ENCODE assay signal across 11 cellular contexts in the genomic region with DNA sequence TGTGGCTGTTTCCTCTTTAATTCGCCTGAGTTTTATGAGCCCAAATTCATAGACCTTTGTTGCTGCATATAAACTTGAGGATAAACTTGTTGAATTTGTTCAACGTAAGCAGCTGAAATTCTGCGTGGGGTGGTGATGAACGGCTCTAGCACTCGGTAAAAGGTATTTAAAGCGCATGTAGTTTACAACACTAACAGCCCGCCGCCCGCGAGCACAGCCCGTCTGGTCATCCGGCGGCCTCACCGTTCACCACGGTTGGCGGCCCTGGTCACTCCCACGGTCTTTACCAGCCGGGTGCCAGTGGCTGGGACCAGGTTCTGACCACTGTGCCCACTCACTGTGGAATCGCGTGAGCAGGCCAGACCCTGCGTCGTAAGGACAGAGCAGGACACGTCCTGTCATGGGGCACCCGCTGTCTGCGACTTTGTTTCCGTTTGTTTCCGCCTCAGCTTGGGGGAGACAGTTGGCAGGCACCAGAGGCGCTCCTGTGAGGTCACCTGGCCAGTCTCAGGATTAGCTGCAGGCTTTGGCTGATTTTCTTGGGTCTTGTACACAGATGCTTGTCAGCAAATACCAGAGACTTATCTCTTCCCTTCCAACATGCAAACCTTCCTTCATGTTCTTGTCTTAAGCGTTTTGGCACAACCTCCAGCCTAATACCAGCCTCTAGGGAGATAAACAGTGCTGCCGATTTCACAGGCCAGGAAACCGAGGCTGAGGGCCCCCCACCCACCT. TPM values are rescaled to one million over a fixed set of nuclear protein-coding genes. Genes with fewer than 3 reads are reported as not detected.
DNase-seq lines count a peak whose midpoint lies in the region; ATAC-seq and TF ChIP-seq lines count a peak whose summit lies in the region.
"Had no signal": no experiment of that assay in that cellular context is flagged by ENCODE, and none has a peak within 500 bp of the region (broad histone marks: within the 10 kb centered on the region; RNA-seq: fewer than 3 reads in every experiment).

No MANE protein-coding gene starts in this region.

- H3K9me3 ChIP-seq in sigmoid colon: no peaks in the 10 kb centered on the region

- H3K36me3 Mint-ChIP-seq in GM23338 (ENCODE audit: low read depth) (peaks cover 7% of the 10 kb centered on the region), brain (peaks cover 8% of the 10 kb centered on the region), HFFc6 (ENCODE audit: low read depth) (peaks cover 7% of the 10 kb centered on the region; the same call in 1 of the 2 replicates)

- 69 to 79% methylated on average over 31 of the region's 31 CpGs for WGBS in sigmoid colon, 2 donors

- TF ChIP-seq EP300 in sigmoid colon (IDR thresholded peaks at IDR 0.05): no peak

- H3K27me3 Mint-ChIP-seq in GM23338 (ENCODE audit: insufficient read depth, low read depth, poor library complexity) (peaks cover 6% of the 10 kb centered on the region), brain (no peaks in the 10 kb centered on the region), HFFc6 (ENCODE audit: insufficient read depth) (peaks cover 5% of the 10 kb centered on the region; the same call in 1 of the 2 replicates)
- H3K27me3 Mint-ChIP-seq: activated CD4-positive, alpha-beta T cell treated with anti-CD3 and anti-CD28 coated beads, Interleukin-2, amount 10 ng/mL, durations not matched to agents 7 days and 5 days; CD8-positive, alpha-beta memory T cell had no signal

- no peak overlapping the region for H3K4me3 Mint-ChIP-seq in GM23338
- no peak overlapping the region for H3K4me3 Mint-ChIP-seq in brain
- H3K4me3 Mint-ChIP-seq in HFFc6: no peak overlapping the region
- H3K4me3 Mint-ChIP-seq: activated CD4-positive, alpha-beta T cell treated with anti-CD3 and anti-CD28 coated beads, Interleukin-2, amount 10 ng/mL, durations not matched to agents 7 days and 5 days had no signal

- no peaks in the 10 kb centered on the region for H3K9me3 Mint-ChIP-seq in GM23338
- no peaks in the 10 kb centered on the region for H3K9me3 Mint-ChIP-seq in brain
- no peaks in the 10 kb centered on the region for H3K9me3 Mint-ChIP-seq in HFFc6
- H3K9me3 Mint-ChIP-seq: activated CD4-positive, alpha-beta T cell treated with anti-CD3 and anti-CD28 coated beads, Interleukin-2, amount 10 ng/mL, durations not matched to agents 7 days and 5 days; CD8-positive, alpha-beta memory T cell had no signal

- intact Hi-C loops in sigmoid colon (cut with DNase I): no loop called here

- H3K27ac ChIP-seq in GM23338 (ENCODE audit: low read depth): no peak overlapping the region
- peak overlapping the region; percentile 68 to 79 (median 74) for H3K27ac ChIP-seq in sigmoid colon

- H3K4me3 ChIP-seq in GM23338: no peak overlapping the region
- H3K4me3 ChIP-seq in sigmoid colon: no peak overlapping the region

- no peak for TF ChIP-seq POLR2A in sigmoid colon (IDR thresholded peaks at IDR 0.05)

- H3K27ac Mint-ChIP-seq in GM23338 (no peak overlapping the region), brain (peak overlapping the region; percentile 11 to 91 (median 58)), HFFc6 (no peak overlapping the region)

- H3K4me1 Mint-ChIP-seq in GM23338 (no peaks in the 10 kb centered on the region; the same call in 2 of the 3 replicates), brain (peaks cover 27% of the 10 kb centered on the region), HFFc6 (ENCODE audit: low read depth) (peaks cover 14% of the 10 kb centered on the region; the same call in 1 of the 2 replicates)

- H3K79me2 ChIP-seq in GM23338 (replicated peaks; ENCODE audit: insufficient read depth): no peaks in the 10 kb centered on the region

- H3F3A ChIP-seq in GM23338 (replicated peaks; ENCODE audit: low read depth): no peaks in the 10 kb centered on the region

- H3K4me1 ChIP-seq in GM23338 (ENCODE audit: insufficient read depth) (no peaks in the 10 kb centered on the region), sigmoid colon (peaks cover 0 to 67% (median 61%) of the 10 kb centered on the region in 4 donors)

- DNase-seq in GM23338 (ENCODE audit: low spot score) (peak; percentile 1), iris pigment epithelial cell (ENCODE audit: low read depth) (peak; percentile 61), sigmoid colon (peak; percentile 73), NCI-H2171 (lab: John Stamatoyannopoulos, UW) (no peak), SKM-1 (lab: John Stamatoyannopoulos, UW; ENCODE audit: unreplicated experiment) (no peak), HFFc6 (no peak), SK-N-DZ (ENCODE audit: low spot score) (no peak)
- DNase-seq: activated CD4-positive, alpha-beta T cell treated with anti-CD3 and anti-CD28 coated beads, Interleukin-2, amount 10 ng/mL, durations not matched to agents 7 days and 5 days; NCI-H1436 had no signal

- H3K36me3 ChIP-seq in GM23338 (ENCODE audit: insufficient read depth) (no peaks in the 10 kb centered on the region), sigmoid colon (peaks cover 12 to 21% (median 17%) of the 10 kb centered on the region in 4 donors)

- H4K20me1 ChIP-seq in GM23338 (replicated peaks; ENCODE audit: insufficient read depth): 0 out of 2 replicates have a peak, but pooled peaks cover 5% of the 10 kb centered on the region

- no peak overlapping the region for H3K4me2 ChIP-seq in GM23338

- no peaks in the 10 kb centered on the region for H3K9me2 ChIP-seq in GM23338 (ENCODE audit: insufficient read depth)

- no peak for ATAC-seq in GM23338

- H3K27me3 ChIP-seq in GM23338 (ENCODE audit: insufficient read depth) (no peaks in the 10 kb centered on the region), sigmoid colon (no peaks in the 10 kb centered on the region)

- TF ChIP-seq CTCF in GM23338 (conservative IDR thresholded peaks at IDR 0.05; ENCODE audit: low read depth in 2 of 2) (no peak), brain (conservative IDR thresholded peaks at IDR 0.05) (no peak), sigmoid colon (IDR thresholded peaks at IDR 0.05) (no peak), HFFc6 (IDR thresholded peaks at IDR 0.05) (no peak)

- no peak overlapping the region for H2AFZ ChIP-seq in GM23338

TF ChIP-seq in GM23338, 12 proteins besides CTCF, POLR2A, EP300 and RAD21 (continues in another document):
- TF ChIP-seq ZNF331 (CRISPR knock-in tag; IDR thresholded peaks at IDR 0.05; ENCODE audit: low read depth): no peak
- TF ChIP-seq STAT1 (IDR thresholded peaks at IDR 0.05; ENCODE audit: unreplicated experiment): no peak
- TF ChIP-seq, protein P1, sequence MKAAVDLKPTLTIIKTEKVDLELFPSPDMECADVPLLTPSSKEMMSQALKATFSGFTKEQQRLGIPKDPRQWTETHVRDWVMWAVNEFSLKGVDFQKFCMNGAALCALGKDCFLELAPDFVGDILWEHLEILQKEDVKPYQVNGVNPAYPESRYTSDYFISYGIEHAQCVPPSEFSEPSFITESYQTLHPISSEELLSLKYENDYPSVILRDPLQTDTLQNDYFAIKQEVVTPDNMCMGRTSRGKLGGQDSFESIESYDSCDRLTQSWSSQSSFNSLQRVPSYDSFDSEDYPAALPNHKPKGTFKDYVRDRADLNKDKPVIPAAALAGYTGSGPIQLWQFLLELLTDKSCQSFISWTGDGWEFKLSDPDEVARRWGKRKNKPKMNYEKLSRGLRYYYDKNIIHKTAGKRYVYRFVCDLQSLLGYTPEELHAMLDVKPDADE (IDR thresholded peaks at IDR 0.05): no peak
- TF ChIP-seq NANOG (IDR thresholded peaks at IDR 0.05; ENCODE audit: borderline replicate concordance): no peak
- no peak for TF ChIP-seq POLR2AphosphoS5 (IDR thresholded peaks at IDR 0.05; ENCODE audit: low read depth)
- no peak for TF ChIP-seq ZNF114 (CRISPR knock-in tag; IDR thresholded peaks at IDR 0.05)

RNA-seq across cellular contexts. Expression of a gene that starts 36.8 kb away (rescaled TPM):
- 2.1 and 2.2 TPM in 2 replicates for total RNA-seq in GM23338 (2014; rRNA removed; shearing (Covaris generic))
- polyA plus RNA-seq in GM23338 (2016; fragmentation: Nextera tagmentation; extraction: Ambion mirVana) (1.2 and 2.4 TPM in 2 replicates), brain (ENCODE audit: insufficient read depth, low read depth, low replicate concordance) (3.1 TPM), sigmoid colon (10 to 100 TPM in 2 of 3 donors, 1 to 10 TPM in 1; 8.6 to 33.6 (median 25.2) TPM)
- total RNA-seq in sigmoid colon: 100 to 1,000 TPM in 1 of 4 donors, 10 to 100 TPM in 3; 33.6 to 165 (median 79.8) TPM
- total RNA-seq in HFFc6 (2021; fragmentation: NEBNext Ultra II Directional; extraction: Animal tissue kit (Norgen Biotek cat#: 25700)): 10 to 100 TPM; 12.0 to 53.5 (median 48.2) TPM
- polyA plus RNA-seq in SK-N-DZ (2014; cell fraction: cytosol; rRNA removed): 0.14 TPM in 1 of 2 replicates, not detected in the other
- polyA plus RNA-seq in SK-N-DZ (2014; cell fraction: nucleus; rRNA removed): 0.19 and 1.2 TPM in 2 replicates

RNA-seq across cellular contexts. Expression of a gene that starts 39.8 kb away (rescaled TPM):
- 125 and 192 TPM in 2 replicates for total RNA-seq in GM23338 (2014; rRNA removed; shearing (Covaris generic))
- 74.0 and 89.2 TPM in 2 replicates for polyA plus RNA-seq in GM23338 (2016; fragmentation: Nextera tagmentation; extraction: Ambion mirVana)
- polyA plus RNA-seq in brain (ENCODE audit: insufficient read depth, low read depth, low replicate concordance): 208 TPM
- 100 to 1,000 TPM in 3 of 4 donors, 10 to 100 TPM in 1; 98.9 to 160 (median 129) TPM for total RNA-seq in sigmoid colon
- 100 to 1,000 TPM in 1 of 3 donors, 10 to 100 TPM in 2; 67.9 to 162 (median 71.4) TPM for polyA plus RNA-seq in sigmoid colon
- total RNA-seq in HFFc6 (2021; fragmentation: NEBNext Ultra II Directional; extraction: Animal tissue kit (Norgen Biotek cat#: 25700)): 100 to 1,000 TPM; 109 to 126 (median 114) TPM
- polyA plus RNA-seq in SK-N-DZ (2014; cell fraction: cytosol; rRNA removed): 176 and 237 TPM in 2 replicates
- polyA plus RNA-seq in SK-N-DZ (2014; cell fraction: nucleus; rRNA removed): 231 and 361 TPM in 2 replicates

Comparison
In these comparisons a context has a peak if more than half of its experiments do, and no peak if none do; other contexts are left out.
1. DNase-seq: peak in GM23338 (single experiment), iris pigment epithelial cell (single experiment) and sigmoid colon (single experiment); none in NCI-H2171 (single experiment), SKM-1 (single experiment), HFFc6 (single experiment) and SK-N-DZ (single experiment).
2. H3K27ac Mint-ChIP-seq: peak in brain (5 of 5); none in GM23338 (single experiment) and HFFc6 (single experiment).